In the genomic region with DNA sequence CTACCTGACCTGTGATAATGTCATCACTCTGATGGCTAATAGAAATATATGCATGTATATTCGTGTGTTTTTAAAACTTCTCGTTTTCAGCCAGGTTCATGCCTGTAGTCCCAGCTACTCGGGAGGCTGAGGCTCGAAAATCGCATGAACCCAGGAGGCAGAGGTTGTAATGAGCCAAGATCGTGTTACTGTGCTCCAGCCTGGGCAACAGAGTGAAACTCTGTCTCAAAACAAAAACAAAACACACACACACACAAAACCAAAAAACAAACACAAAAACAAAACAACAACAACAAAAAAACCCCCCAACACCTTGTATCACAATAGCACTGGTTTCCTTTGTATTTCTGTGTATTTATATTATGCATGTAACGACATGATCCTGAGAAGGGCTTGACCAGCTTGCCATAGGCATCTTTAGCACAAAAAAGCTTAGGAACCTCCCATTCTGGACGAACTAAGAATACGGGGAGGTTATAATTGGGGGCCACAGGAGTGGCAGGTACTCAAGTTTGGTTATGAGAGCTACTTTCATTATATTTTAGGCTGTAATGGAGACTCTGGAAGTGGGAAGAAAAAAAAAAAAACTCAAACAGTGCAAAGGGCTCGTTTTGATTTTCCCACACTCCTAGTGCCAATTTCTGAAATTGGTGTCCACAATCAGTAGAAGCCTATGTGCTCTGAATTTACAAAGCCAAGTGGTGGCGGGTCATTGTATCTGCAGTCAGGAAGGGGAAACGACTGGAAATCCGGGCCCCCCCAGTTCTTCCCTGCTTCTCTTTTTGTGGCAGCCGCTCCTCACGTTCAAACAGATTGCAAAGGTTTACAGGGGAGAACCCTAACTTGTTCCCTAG, we compare ENCODE assay signal across 13 cellular contexts. TPM values are rescaled to one million over a fixed set of nuclear protein-coding genes. Genes with fewer than 3 reads are reported as not detected.
DNase-seq lines count a peak whose midpoint lies in the region; ATAC-seq, FAIRE-seq and TF ChIP-seq lines count a peak whose summit lies in the region.
"Had no signal": no experiment of that assay in that cellular context is flagged by ENCODE, and none has a peak within 500 bp of the region (broad histone marks: within the 10 kb centered on the region; RNA-seq: fewer than 3 reads in every experiment).

No MANE protein-coding gene starts in this region.

- WGBS in heart left ventricle, 4 donors, result 24 to 28% (median 26%) methylated on average over 15 of the region's 15 CpGs

- FAIRE-seq in keratinocyte (lab: Jason Lieb, UNC) (peak; percentile 65), RCC 7860 (lab: Jason Lieb, UNC) (no peak)
- FAIRE-seq: GM19239 had no signal

- no peaks in the 10 kb centered on the region for H4K20me1 ChIP-seq in keratinocyte (ENCODE audit: control insufficient read depth, extremely low read depth, insufficient read depth, low read length)

- intact Hi-C loops in breast epithelium (cut with DNase I; ENCODE audit: low total_unique reads) (no loop called here), vagina (cut with DNase I) (no loop called here), heart left ventricle (cut with DNase I) (no loop called here)

- no peaks in the 10 kb centered on the region for H3K36me3 Mint-ChIP-seq in activated naive CD8-positive, alpha-beta T cell
- no peaks in the 10 kb centered on the region for H3K36me3 Mint-ChIP-seq in activated naive CD8-positive, alpha-beta T cell treated with anti-CD3 and anti-CD28 coated beads for 36 hours

- H3K4me3 ChIP-seq in breast epithelium, result peak overlapping the region in 2 of 3 donors; percentile 43 to 61
- H3K4me3 ChIP-seq in keratinocyte (ENCODE audit: control insufficient read depth in 2 of 3, extremely low read depth in 1 of 3, insufficient read depth in 2 of 3, low read depth in 1 of 3, low read length in 3 of 3), result peak overlapping the region; percentile 38 to 66 (median 58)
- H3K4me3 ChIP-seq in vagina, result peak overlapping the region; percentile 39 to 42
- H3K4me3 ChIP-seq in heart left ventricle, result no peak overlapping the region

- no peaks in the 10 kb centered on the region for H3K79me2 ChIP-seq in keratinocyte (ENCODE audit: control insufficient read depth, insufficient read depth, low read length)

- H3K9me3 ChIP-seq in breast epithelium (no peaks in the 10 kb centered on the region), keratinocyte (ENCODE audit: control insufficient read depth, low read depth, low read length) (no peaks in the 10 kb centered on the region), vagina (no peaks in the 10 kb centered on the region), heart left ventricle (no peaks in the 10 kb centered on the region)

- peaks cover 17% of the 10 kb centered on the region for H3K4me1 Mint-ChIP-seq in activated naive CD8-positive, alpha-beta T cell (ENCODE audit: low read depth)
- H3K4me1 Mint-ChIP-seq in activated naive CD8-positive, alpha-beta T cell treated with anti-CD3 and anti-CD28 coated beads for 36 hours, result peaks cover 11% of the 10 kb centered on the region

- TF ChIP-seq POLR2A in breast epithelium (IDR thresholded peaks at IDR 0.05), result no peak
- no peak for TF ChIP-seq POLR2A in vagina (IDR thresholded peaks at IDR 0.05)
- no peak for TF ChIP-seq POLR2A in heart left ventricle (IDR thresholded peaks at IDR 0.05)

- H3K4me2 ChIP-seq in keratinocyte (ENCODE audit: control insufficient read depth, extremely low read depth, insufficient read depth, low read depth, low read length), result peak overlapping the region; percentile 89

- peak overlapping the region; percentile 80 for H3K4me3 Mint-ChIP-seq in activated naive CD8-positive, alpha-beta T cell
- no peak overlapping the region for H3K4me3 Mint-ChIP-seq in activated naive CD8-positive, alpha-beta T cell treated with anti-CD3 and anti-CD28 coated beads for 36 hours

- peak overlapping the region; percentile 34 for H3K27ac Mint-ChIP-seq in activated naive CD8-positive, alpha-beta T cell
- H3K27ac Mint-ChIP-seq in activated naive CD8-positive, alpha-beta T cell treated with anti-CD3 and anti-CD28 coated beads for 36 hours, result no peak overlapping the region

- H3K36me3 ChIP-seq in breast epithelium, result no peaks in the 10 kb centered on the region
- no peaks in the 10 kb centered on the region for H3K36me3 ChIP-seq in keratinocyte (ENCODE audit: control insufficient read depth in 2 of 2, extremely low read depth in 1 of 2, insufficient read depth in 2 of 2, low read length in 2 of 2)
- H3K36me3 ChIP-seq in vagina, result no peaks in the 10 kb centered on the region
- no peaks in the 10 kb centered on the region for H3K36me3 ChIP-seq in heart left ventricle

- H3K4me1 ChIP-seq in breast epithelium, result peaks cover 0 to 5% of the 10 kb centered on the region in 2 donors
- H3K4me1 ChIP-seq in keratinocyte (ENCODE audit: control insufficient read depth, extremely low read depth, insufficient read depth, low read length), result peaks cover 26% of the 10 kb centered on the region
- peaks cover 17% of the 10 kb centered on the region for H3K4me1 ChIP-seq in vagina
- peaks cover 0 to 15% (median 2%) of the 10 kb centered on the region in 12 donors for H3K4me1 ChIP-seq in heart left ventricle

- TF ChIP-seq CTCF in breast epithelium (IDR thresholded peaks at IDR 0.05) (no peak), keratinocyte (optimal IDR thresholded peaks at IDR 0.05 in 1 of 3, IDR thresholded peaks at IDR 0.05 in 1 of 3, conservative IDR thresholded peaks at IDR 0.05 in 1 of 3; ENCODE audit: extremely low read depth in 1 of 3, insufficient read depth in 2 of 3, low read length in 3 of 3) (no peak), vagina (IDR thresholded peaks at IDR 0.05) (no peak), heart left ventricle (IDR thresholded peaks at IDR 0.05) (no peak)

- ATAC-seq in heart left ventricle, result no peak

- H3K27me3 ChIP-seq in breast epithelium (peaks cover 0 to 32% of the 10 kb centered on the region in 2 donors), keratinocyte (ENCODE audit: control insufficient read depth, extremely low read depth, insufficient read depth, low read length) (no peaks in the 10 kb centered on the region), vagina (peaks cover 6% of the 10 kb centered on the region), heart left ventricle (peaks cover 15 to 95% (median 66%) of the 10 kb centered on the region in 9 donors)

- H3K9me1 ChIP-seq in keratinocyte (ENCODE audit: control insufficient read depth, extremely low read depth, insufficient read depth, low read length), result no peaks in the 10 kb centered on the region

- peaks cover 23% of the 10 kb centered on the region for H3K27me3 Mint-ChIP-seq in activated naive CD8-positive, alpha-beta T cell
- H3K27me3 Mint-ChIP-seq in activated naive CD8-positive, alpha-beta T cell treated with anti-CD3 and anti-CD28 coated beads for 36 hours, result peaks cover 56% of the 10 kb centered on the region

- H3K27ac ChIP-seq in breast epithelium (no peak overlapping the region), keratinocyte (ENCODE audit: control insufficient read depth, insufficient read depth, low read length) (peak overlapping the region; percentile 29), vagina (no peak overlapping the region), heart left ventricle (no peak overlapping the region)

- no peak for DNase-seq in activated naive CD8-positive, alpha-beta T cell treated with anti-CD3 and anti-CD28 coated beads for 36 hours
- DNase-seq in breast epithelium (ENCODE audit: low spot score in 2 of 2) (no peak), keratinocyte (ENCODE audit: low read depth, low spot score) (no peak), vagina (ENCODE audit: extremely low spot score in 2 of 2) (no peak), heart left ventricle (no peak), RCC 7860 (ENCODE audit: low spot score) (no peak), NCI-H510A treated with DMSO at 0.1 percent for 48 hours (lab: John Stamatoyannopoulos, UW) (no peak)
- DNase-seq: AML-193; stimulated activated CD4-positive, alpha-beta T cell treated with anti-CD3 and anti-CD28 coated beads, Interleukin-2, amount 100 ng/mL, for 24 hours; T-helper 2 cell had no signal

- dilution Hi-C loops in keratinocyte (cut with MboI; ENCODE audit: extremely low pct_ligation_motif_present, low sequenced_read_pairs), result no loop called here

- H2AFZ ChIP-seq in keratinocyte (ENCODE audit: control insufficient read depth, low read length), result peak overlapping the region; percentile 78

- H3K9me3 Mint-ChIP-seq in activated naive CD8-positive, alpha-beta T cell (ENCODE audit: low read depth), result no peaks in the 10 kb centered on the region
- no peaks in the 10 kb centered on the region for H3K9me3 Mint-ChIP-seq in activated naive CD8-positive, alpha-beta T cell treated with anti-CD3 and anti-CD28 coated beads for 36 hours

- H3K9ac ChIP-seq in keratinocyte (ENCODE audit: control insufficient read depth, extremely low read depth, insufficient read depth, low read length), result peak overlapping the region; percentile 61

RNA-seq across cellular contexts. Expression of a gene that starts 1.2 kb away (rescaled TPM):
- not detected for total RNA-seq in activated naive CD8-positive, alpha-beta T cell treated with anti-CD3 and anti-CD28 coated beads for 36 hours
- total RNA-seq in breast epithelium (not detected), vagina (not detected), heart left ventricle (not detected)
- polyA plus RNA-seq in keratinocyte (0.08 to 0.28 TPM (median 0.09 TPM) in 3 replicates), heart left ventricle (not detected)
- 28.0 TPM for polyA plus RNA-seq in keratinocyte (2011; ENCODE audit: low read depth)
- polyA plus RNA-seq in keratinocyte (2011; cell fraction: cytosol; rRNA removed), result 0.04 and 0.11 TPM in 2 replicates
- 0.37 and 0.50 TPM in 2 replicates for polyA plus RNA-seq in keratinocyte (2011; cell fraction: nucleus; rRNA removed)
- 0.85 and 30.8 TPM in 2 replicates for polyA plus RNA-seq in keratinocyte (2012; ENCODE audit: low replicate concordance)
- 0.56 to 1.3 TPM (median 0.74 TPM) in 3 replicates for polyA minus RNA-seq in keratinocyte
- not detected for polyA minus RNA-seq in keratinocyte (2011; cell fraction: cytosol; rRNA and poly(A)+ RNA removed)
- 0.54 and 0.95 TPM in 2 replicates for polyA minus RNA-seq in keratinocyte (2011; cell fraction: nucleus; rRNA and poly(A)+ RNA removed)
- polyA plus RNA-seq: neural cell had no signal

RNA-seq across cellular contexts. Expression of a gene that starts 42.6 kb away (rescaled TPM):
- total RNA-seq in activated naive CD8-positive, alpha-beta T cell treated with anti-CD3 and anti-CD28 coated beads for 36 hours, result 10 to 100 TPM; 13.2 to 16.2 TPM
- 10 to 100 TPM in 2 of 3 donors, 1 to 10 TPM in 1; 3.5 to 12.0 (median 10.2) TPM for total RNA-seq in breast epithelium
- 9.8 to 17.4 TPM (median 11.2 TPM) in 3 replicates for polyA plus RNA-seq in keratinocyte
- polyA plus RNA-seq in keratinocyte (2011; ENCODE audit: low read depth), result 6.2 TPM
- 11.7 and 28.7 TPM in 2 replicates for polyA plus RNA-seq in keratinocyte (2011; cell fraction: cytosol; rRNA removed)
- polyA plus RNA-seq in keratinocyte (2011; cell fraction: nucleus; rRNA removed), result 13.9 and 23.4 TPM in 2 replicates
- 16.8 and 24.1 TPM in 2 replicates for polyA plus RNA-seq in keratinocyte (2012; ENCODE audit: low replicate concordance)
- 14.1 to 49.3 TPM (median 15.5 TPM) in 3 replicates for polyA minus RNA-seq in keratinocyte
- 48.3 TPM for polyA minus RNA-seq in keratinocyte (2011; cell fraction: cytosol; rRNA and poly(A)+ RNA removed)
- polyA minus RNA-seq in keratinocyte (2011; cell fraction: nucleus; rRNA and poly(A)+ RNA removed), result 15.3 and 16.8 TPM in 2 replicates
- 19.4 TPM for total RNA-seq in vagina
- total RNA-seq in heart left ventricle, result 10 to 100 TPM; 11.5 to 22.1 (median 16.2) TPM
- 10 to 100 TPM in 1 of 2 donors, 1 to 10 TPM in 1; 9.5 to 25.8 TPM for polyA plus RNA-seq in heart left ventricle

RNA-seq across cellular contexts. Expression of a gene that starts 50.6 kb away (rescaled TPM):
- 1 to 10 TPM; 1.3 to 1.7 TPM for total RNA-seq in activated naive CD8-positive, alpha-beta T cell treated with anti-CD3 and anti-CD28 coated beads for 36 hours
- total RNA-seq in breast epithelium, result 1 to 10 TPM; 2.6 to 7.2 (median 5.1) TPM
- polyA plus RNA-seq in keratinocyte, result 4.4 to 6.9 TPM (median 4.4 TPM) in 3 replicates
- 1.9 TPM for polyA plus RNA-seq in keratinocyte (2011; ENCODE audit: low read depth)
- 4.0 and 4.3 TPM in 2 replicates for polyA plus RNA-seq in keratinocyte (2011; cell fraction: cytosol; rRNA removed)
- polyA plus RNA-seq in keratinocyte (2011; cell fraction: nucleus; rRNA removed), result 3.3 and 4.1 TPM in 2 replicates
- polyA plus RNA-seq in keratinocyte (2012; ENCODE audit: low replicate concordance), result 3.9 and 7.4 TPM in 2 replicates
- 5.9 to 27.1 TPM (median 9.8 TPM) in 3 replicates for polyA minus RNA-seq in keratinocyte
- 5.0 TPM for polyA minus RNA-seq in keratinocyte (2011; cell fraction: cytosol; rRNA and poly(A)+ RNA removed)
- 1.2 and 1.3 TPM in 2 replicates for polyA minus RNA-seq in keratinocyte (2011; cell fraction: nucleus; rRNA and poly(A)+ RNA removed)
- total RNA-seq in vagina, result 3.7 TPM
- 10 to 100 TPM in 7 of 9 donors, 1 to 10 TPM in 2; 4.2 to 38.3 (median 23.2) TPM for total RNA-seq in heart left ventricle
- polyA plus RNA-seq in heart left ventricle, result 1 to 10 TPM; 4.0 to 8.6 TPM

Comparison
In these comparisons a context has a peak if more than half of its experiments do, and no peak if none do; other contexts are left out.
1. H3K4me3 ChIP-seq: peak in breast epithelium (2 of 3), keratinocyte (3 of 3) and vagina (2 of 2); none in heart left ventricle (0 of 12).